13 cellular contexts compared by ENCODE assay signal in the genomic region with DNA sequence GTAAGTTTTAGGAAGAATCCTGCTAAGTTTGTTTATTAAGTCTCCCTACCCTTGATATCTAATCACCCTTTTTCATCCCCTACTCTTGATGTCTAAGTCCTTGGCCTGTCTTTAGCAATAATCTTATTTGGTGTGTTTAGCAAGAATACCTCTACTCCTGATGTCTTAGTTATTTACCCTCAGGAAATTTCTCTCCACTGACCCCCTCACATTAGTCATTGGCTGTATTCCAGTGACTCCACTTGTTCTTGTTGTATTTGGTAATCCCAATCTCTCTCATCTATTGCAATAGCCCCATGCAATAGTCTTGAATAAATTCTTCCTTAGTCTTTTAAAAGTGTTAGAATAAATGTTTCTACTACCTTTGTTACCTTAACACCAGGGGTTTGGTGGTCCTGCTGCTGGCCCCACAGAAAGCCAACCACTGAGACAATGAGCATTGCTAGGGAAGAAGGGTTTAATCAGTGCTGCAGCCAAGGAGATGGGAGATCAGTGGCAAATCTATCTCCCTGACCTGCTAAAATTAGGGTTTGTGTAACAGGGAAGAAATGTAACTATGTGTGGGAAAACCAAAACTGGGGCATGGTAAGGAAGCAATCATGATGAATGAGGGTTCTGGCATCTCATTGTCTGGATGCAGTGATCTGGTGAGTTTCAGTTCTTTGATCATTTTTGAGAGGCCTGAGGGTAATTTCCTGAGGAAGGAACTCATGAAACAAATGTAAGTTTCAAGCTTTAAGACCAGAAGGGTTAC.
DNase-seq lines count a peak whose midpoint lies in the region; ATAC-seq, FAIRE-seq and TF ChIP-seq lines count a peak whose summit lies in the region.
"Had no signal": no experiment of that assay in that cellular context is flagged by ENCODE, and none has a peak within 500 bp of the region (broad histone marks: within the 10 kb centered on the region; RNA-seq: fewer than 3 reads in every experiment).

No MANE protein-coding gene starts in this region.

- peaks cover 37% of the 10 kb centered on the region for H3K4me1 Mint-ChIP-seq in activated CD4-positive, alpha-beta T cell treated with anti-CD3 and anti-CD28 coated beads, Interleukin-2, amount 10 ng/mL, durations not matched to agents 7 days and 5 days

- no peak overlapping the region for H3K4me3 ChIP-seq in foreskin fibroblast (ENCODE audit: low read depth in 1 of 2, low read length in 2 of 2)
- H3K4me3 ChIP-seq: ascending aorta, sigmoid colon, suprapubic skin had no signal

- TF ChIP-seq CTCF in foreskin fibroblast (IDR thresholded peaks at IDR 0.05; ENCODE audit: low read depth, low read length): no peak

- ATAC-seq in HG03378 (IDR thresholded peaks at IDR 0.05; ENCODE audit: unreplicated experiment): no peak
- ATAC-seq: naive thymus-derived CD4-positive, alpha-beta T cell had no signal

- FAIRE-seq in TTC549 (lab: Jason Lieb, UNC): peak; percentile 97
- FAIRE-seq: D721Med had no signal

- peaks cover 21% of the 10 kb centered on the region for H3K27me3 Mint-ChIP-seq in activated CD4-positive, alpha-beta T cell treated with anti-CD3 and anti-CD28 coated beads, Interleukin-2, amount 10 ng/mL, durations not matched to agents 7 days and 5 days

- DNase-seq in HT1080 (ENCODE audit: low read depth): peak; percentile 50
- peak; percentile 54 to 79 for DNase-seq in foreskin fibroblast
- DNase-seq in stimulated activated CD4-positive, alpha-beta T cell treated with anti-CD3 and anti-CD28 coated beads, Interleukin-4, amount 100 ng/mL, for 24 hours: no peak
- no peak for DNase-seq in activated CD4-positive, alpha-beta T cell treated with anti-CD3 and anti-CD28 coated beads, Interleukin-2, amount 10 ng/mL, durations not matched to agents 7 days and 5 days
- no peak for DNase-seq in DMS153 (lab: John Stamatoyannopoulos, UW)
- DNase-seq: activated T-cell treated with anti-CD3 and anti-CD28 coated beads, Interleukin-2, amount 50 U/mL, for 1 hour; naive thymus-derived CD4-positive, alpha-beta T cell; sigmoid colon had no signal

- peaks cover 2% of the 10 kb centered on the region for H3K9me3 Mint-ChIP-seq in activated CD4-positive, alpha-beta T cell treated with anti-CD3 and anti-CD28 coated beads, Interleukin-2, amount 10 ng/mL, durations not matched to agents 7 days and 5 days
- H3K9me3 Mint-ChIP-seq: naive thymus-derived CD4-positive, alpha-beta T cell had no signal

- CTCF ChIA-PET in activated CD4-positive, alpha-beta T cell treated with anti-CD3 and anti-CD28 coated beads, Interleukin-2, amount 10 ng/mL, durations not matched to agents 7 days and 5 days (lab: Charles Lee): no interaction called here

- POLR2A ChIA-PET in activated CD4-positive, alpha-beta T cell treated with anti-CD3 and anti-CD28 coated beads, Interleukin-2, amount 10 ng/mL, durations not matched to agents 7 days and 5 days (lab: Charles Lee): no interaction called here

- no peaks in the 10 kb centered on the region for H3K36me3 Mint-ChIP-seq in activated CD4-positive, alpha-beta T cell treated with anti-CD3 and anti-CD28 coated beads, Interleukin-2, amount 10 ng/mL, durations not matched to agents 7 days and 5 days (ENCODE audit: low read depth)
- H3K36me3 Mint-ChIP-seq: naive thymus-derived CD4-positive, alpha-beta T cell had no signal

- no peak overlapping the region for H3K4me3 Mint-ChIP-seq in activated CD4-positive, alpha-beta T cell treated with anti-CD3 and anti-CD28 coated beads, Interleukin-2, amount 10 ng/mL, durations not matched to agents 7 days and 5 days

- H3K27ac Mint-ChIP-seq in activated CD4-positive, alpha-beta T cell treated with anti-CD3 and anti-CD28 coated beads, Interleukin-2, amount 10 ng/mL, durations not matched to agents 7 days and 5 days: no peak overlapping the region
- H3K27ac Mint-ChIP-seq: naive thymus-derived CD4-positive, alpha-beta T cell had no signal

Comparison
In these comparisons a context has a peak if more than half of its experiments do, and no peak if none do; other contexts are left out.
1. DNase-seq: peak in HT1080 (single experiment) and foreskin fibroblast (2 of 2); none in stimulated activated CD4-positive, alpha-beta T cell treated with anti-CD3 and anti-CD28 coated beads, Interleukin-4, amount 100 ng/mL, for 24 hours (single experiment), activated CD4-positive, alpha-beta T cell treated with anti-CD3 and anti-CD28 coated beads, Interleukin-2, amount 10 ng/mL, durations not matched to agents 7 days and 5 days (single experiment) and DMS153 (single experiment).